ENCODE assay signal across 9 cellular contexts in the genomic region with DNA sequence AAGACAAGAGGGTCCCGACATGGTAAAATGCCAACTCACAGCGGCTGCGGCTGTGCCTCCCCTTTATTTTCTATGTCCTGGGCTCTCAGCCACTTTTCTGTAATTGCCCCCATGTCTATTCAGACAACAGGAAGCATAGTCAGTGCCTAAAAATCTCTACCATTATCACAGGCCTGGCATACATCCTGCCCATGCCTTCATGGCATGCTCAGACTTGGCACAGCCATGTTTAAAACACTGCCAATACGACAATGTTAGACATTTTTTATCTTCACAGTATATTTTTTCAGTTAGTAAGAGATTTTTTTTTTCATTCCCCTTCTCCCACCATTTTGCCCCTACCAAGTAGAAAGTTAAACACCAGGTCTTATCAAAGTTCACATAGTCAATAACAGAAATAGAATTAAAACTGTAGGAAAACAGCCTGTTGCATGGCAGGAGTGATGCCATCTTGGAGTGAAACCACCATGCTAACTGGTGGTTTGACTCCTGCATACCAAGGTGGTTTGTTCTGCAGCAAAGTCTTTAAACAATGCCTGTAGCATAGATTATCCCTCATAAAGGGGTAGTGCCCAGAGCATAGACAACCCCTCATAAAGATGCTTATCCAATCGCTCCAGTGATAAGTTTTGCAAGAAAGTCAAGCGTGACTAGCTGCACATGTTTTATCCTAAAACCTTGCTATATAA. TPM values are rescaled to one million over a fixed set of nuclear protein-coding genes. Genes with fewer than 3 reads are reported as not detected.
DNase-seq lines count a peak whose midpoint lies in the region; ATAC-seq and TF ChIP-seq lines count a peak whose summit lies in the region.
"Had no signal": no experiment of that assay in that cellular context is flagged by ENCODE, and none has a peak within 500 bp of the region (broad histone marks: within the 10 kb centered on the region; RNA-seq: fewer than 3 reads in every experiment).

No MANE protein-coding gene starts in this region.

- H3K4me3 ChIP-seq in A673 (ENCODE audit: low read depth, low read length, poor library complexity, severe bottlenecking), result no peak overlapping the region

- H3K4me1 Mint-ChIP-seq in activated naive CD8-positive, alpha-beta T cell treated with anti-CD3 and anti-CD28 coated beads, Interleukin-2, amount 50 U/mL, for 24 hours, result peaks cover 55% of the 10 kb centered on the region

- H3K4me3 Mint-ChIP-seq in activated naive CD8-positive, alpha-beta T cell treated with anti-CD3 and anti-CD28 coated beads, Interleukin-2, amount 50 U/mL, for 24 hours, result no peak overlapping the region

- CTCF ChIA-PET in A673 (lab: Charles Lee), result interaction anchor here (1.4 kb wide), 1 partner anchor 128 kb away, joined by 3 read pairs; no protein-coding TSS in a partner anchor

- BruUV-seq in A673 (replicated peaks; lab: Mats Ljungman, UMichigan), result no TSS peak

- H3K9me3 ChIP-seq in A673 (ENCODE audit: low read depth, low read length, poor library complexity, severe bottlenecking), result no peaks in the 10 kb centered on the region

- H3K27me3 Mint-ChIP-seq in activated naive CD8-positive, alpha-beta T cell treated with anti-CD3 and anti-CD28 coated beads, Interleukin-2, amount 50 U/mL, for 24 hours, result no peaks in the 10 kb centered on the region

- H3K36me3 ChIP-seq in A673 (ENCODE audit: insufficient read depth, low read length, poor library complexity, severe bottlenecking), result peaks cover 27% of the 10 kb centered on the region

- peak overlapping the region; percentile 71 for H3K27ac ChIP-seq in A673 (ENCODE audit: low read depth, low read length, poor library complexity, severe bottlenecking)

- H3K27me3 ChIP-seq in A673 (replicated peaks; ENCODE audit: insufficient read depth, low read depth, low read length, poor library complexity), result no peaks in the 10 kb centered on the region

- POLR2A ChIA-PET in A673 (lab: Charles Lee; ENCODE audit: low non-redundant PET), result no interaction called here

- H3K9me3 Mint-ChIP-seq in activated naive CD8-positive, alpha-beta T cell treated with anti-CD3 and anti-CD28 coated beads, Interleukin-2, amount 50 U/mL, for 24 hours, result no peaks in the 10 kb centered on the region

- H3K36me3 Mint-ChIP-seq in activated naive CD8-positive, alpha-beta T cell treated with anti-CD3 and anti-CD28 coated beads, Interleukin-2, amount 50 U/mL, for 24 hours (ENCODE audit: low read depth), result peaks cover 25% of the 10 kb centered on the region

- intact Hi-C loops in A673 (cut with micrococcal nuclease; ENCODE audit: unreplicated experiment), result loop anchor here (5.0 to 10.0 kb wide), 2 partner anchors 36 to 129 kb away; no protein-coding TSS in a partner anchor
- intact Hi-C loops in left colon (cut with DNase I, micrococcal nuclease), result loop anchor here in 1 of 2 donors (5.0 kb wide), 1 partner anchor 126 kb away; no protein-coding TSS in a partner anchor

- peak; percentile 80 for DNase-seq in A673 (ENCODE audit: low spot score)
- DNase-seq in NCI-H1092 treated with DMSO at 0.1 percent for 48 hours (lab: John Stamatoyannopoulos, UW), result peak; percentile 91
- DNase-seq in activated naive CD8-positive, alpha-beta T cell treated with anti-CD3 and anti-CD28 coated beads, Interleukin-2, amount 50 U/mL, for 24 hours, result no peak
- DNase-seq in left colon, result no peak
- no peak for DNase-seq in ecto neural progenitor cell (ENCODE audit: low spot score)
- no peak for DNase-seq in NCI-H2171 treated with DMSO at 0.1 percent for 48 hours (lab: John Stamatoyannopoulos, UW)
- DNase-seq in stimulated activated naive CD4-positive, alpha-beta T cell treated with Interleukin-2 at 50 U/mL for 16 hours (lab: John Stamatoyannopoulos, UW), result no peak
- DNase-seq: posterior cingulate gyrus had no signal

- no peak for TF ChIP-seq CTCF in A673 (conservative IDR thresholded peaks at IDR 0.05; ENCODE audit: low read depth, low read length)

- H3K4me1 ChIP-seq in A673 (ENCODE audit: insufficient read depth, low read length, poor library complexity, severe bottlenecking), result peaks cover 52% of the 10 kb centered on the region

- ATAC-seq in activated naive CD8-positive, alpha-beta T cell treated with anti-CD3 and anti-CD28 coated beads, Interleukin-2, amount 50 U/mL, for 24 hours, result no peak
- ATAC-seq in left colon (peak; percentile 35), HG03342 (IDR thresholded peaks at IDR 0.05; ENCODE audit: unreplicated experiment) (no peak)

- peak overlapping the region; percentile 89 for H3K27ac Mint-ChIP-seq in activated naive CD8-positive, alpha-beta T cell treated with anti-CD3 and anti-CD28 coated beads, Interleukin-2, amount 50 U/mL, for 24 hours

RNA-seq across cellular contexts. Expression of a gene that starts 18.9 kb away (rescaled TPM):
- total RNA-seq in A673 (2021) (57.0 and 63.7 TPM in 2 replicates), left colon (10 to 100 TPM; 19.7 to 24.8 TPM)

Comparison
In these comparisons a context has a peak if more than half of its experiments do, and no peak if none do; other contexts are left out.
1. DNase-seq: peak in A673 (single experiment) and NCI-H1092 treated with DMSO at 0.1 percent for 48 hours (single experiment); none in activated naive CD8-positive, alpha-beta T cell treated with anti-CD3 and anti-CD28 coated beads, Interleukin-2, amount 50 U/mL, for 24 hours (single experiment), left colon (0 of 2), ecto neural progenitor cell (single experiment), NCI-H2171 treated with DMSO at 0.1 percent for 48 hours (single experiment) and stimulated activated naive CD4-positive, alpha-beta T cell treated with Interleukin-2 at 50 U/mL for 16 hours (single experiment).